ENCODE assay signal across 8 cellular contexts in the genomic region with DNA sequence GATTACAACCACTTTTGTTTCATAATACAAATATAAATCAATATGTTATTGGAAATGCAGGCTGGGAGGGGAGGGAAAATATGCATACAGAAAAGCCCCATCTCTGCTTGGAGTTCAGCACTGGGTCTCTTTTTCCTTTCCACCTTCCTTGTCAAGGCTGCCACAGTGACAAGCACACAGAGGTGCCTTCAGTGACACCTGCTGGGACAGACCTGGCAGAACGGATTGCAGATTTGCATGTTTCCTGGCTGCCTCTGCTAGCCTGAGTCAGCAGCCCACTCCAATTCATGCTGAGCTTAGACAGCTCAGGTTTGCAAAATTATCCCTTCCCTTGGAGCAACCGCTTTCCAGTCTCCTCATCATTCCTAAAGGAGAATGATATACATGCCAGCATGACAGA. TPM values are rescaled to one million over a fixed set of nuclear protein-coding genes. Genes with fewer than 3 reads are reported as not detected.
DNase-seq lines count a peak whose midpoint lies in the region; ATAC-seq and TF ChIP-seq lines count a peak whose summit lies in the region.
"Not testable (repeated sequence)": the region's sequence is repeated elsewhere in the genome, so short reads cannot be mapped to it uniquely, and the experiment has no call there.

No MANE protein-coding gene starts in this region.

- not testable (repeated sequence) for H3K27me3 ChIP-seq in foreskin keratinocyte

- not testable (repeated sequence) for H3K4me3 Mint-ChIP-seq in WTC11; progenitor cell of endocrine pancreas (ENCODE audit: low read depth)
- H3K4me3 Mint-ChIP-seq in activated naive CD4-positive, alpha-beta T cell treated with anti-CD3 and anti-CD28 coated beads for 36 hours, result peak overlapping the region; percentile 42

- not testable (repeated sequence) for H3K27ac ChIP-seq in foreskin keratinocyte

- H3K27me3 Mint-ChIP-seq in WTC11 (ENCODE audit: low read depth); activated naive CD4-positive, alpha-beta T cell treated with anti-CD3 and anti-CD28 coated beads for 36 hours (ENCODE audit: low read depth); progenitor cell of endocrine pancreas: not testable (repeated sequence)

- H3K36me3 Mint-ChIP-seq in WTC11; activated naive CD4-positive, alpha-beta T cell treated with anti-CD3 and anti-CD28 coated beads for 36 hours (ENCODE audit: low read depth); progenitor cell of endocrine pancreas (ENCODE audit: insufficient read depth): not testable (repeated sequence)

- H3K4me3 ChIP-seq in GM12865 (ENCODE audit: low read depth, low read length), result not testable (repeated sequence)

- not testable (repeated sequence) for TF ChIP-seq CTCF in GM12865 (IDR thresholded peaks at IDR 0.05; ENCODE audit: insufficient read depth, low read depth, low read length, missing control alignments); WTC11 (IDR thresholded peaks at IDR 0.05)
- TF ChIP-seq CTCF in foreskin keratinocyte (conservative IDR thresholded peaks at IDR 0.05) (peak; percentile 39), progenitor cell of endocrine pancreas (IDR thresholded peaks at IDR 0.05; ENCODE audit: unreplicated experiment) (peak; percentile 34)

- H3K27ac Mint-ChIP-seq in WTC11, result peak overlapping the region; percentile 93
- H3K27ac Mint-ChIP-seq in activated naive CD4-positive, alpha-beta T cell treated with anti-CD3 and anti-CD28 coated beads for 36 hours; progenitor cell of endocrine pancreas: not testable (repeated sequence)

- DNase-seq in Ammon's horn (ENCODE audit: low spot score) (peak; percentile 7), GM12865 (ENCODE audit: low read depth) (peak; percentile 32), MV-4-11 (lab: John Stamatoyannopoulos, UW) (peak; percentile 53), NCI-H82 (lab: John Stamatoyannopoulos, UW) (peak; percentile 4), WTC11 (ENCODE audit: low spot score) (peak; percentile 58), foreskin keratinocyte (peak in 1 of 2 donors; percentile 8)
- peak; percentile 75 for DNase-seq in activated naive CD4-positive, alpha-beta T cell treated with anti-CD3 and anti-CD28 coated beads for 36 hours
- DNase-seq in progenitor cell of endocrine pancreas (ENCODE audit: low spot score, unreplicated experiment), result not testable (repeated sequence)

- not testable (repeated sequence) for H3K9me3 Mint-ChIP-seq in WTC11; activated naive CD4-positive, alpha-beta T cell treated with anti-CD3 and anti-CD28 coated beads for 36 hours; progenitor cell of endocrine pancreas (ENCODE audit: low read depth)

- ATAC-seq in WTC11, foreskin keratinocyte: not testable (repeated sequence)

- not testable (repeated sequence) for H3K4me1 ChIP-seq in foreskin keratinocyte

- CTCF ChIA-PET in WTC11 (lab: Charles Lee), result interaction anchor here (1.4 kb wide), 1 partner anchor 376 kb away, joined by 5 read pairs; no protein-coding TSS in a partner anchor
- CTCF ChIA-PET in activated naive CD4-positive, alpha-beta T cell treated with anti-CD3 and anti-CD28 coated beads for 36 hours (lab: Charles Lee), result not testable (repeated sequence)

- intact Hi-C loops in activated naive CD4-positive, alpha-beta T cell treated with anti-CD3 and anti-CD28 coated beads for 36 hours (cut with micrococcal nuclease), result loop anchor here (5.0 kb wide), 1 partner anchor 601 kb away; no protein-coding TSS in a partner anchor

- H3K4me1 Mint-ChIP-seq in WTC11, result peaks cover 12% of the 10 kb centered on the region
- H3K4me1 Mint-ChIP-seq in activated naive CD4-positive, alpha-beta T cell treated with anti-CD3 and anti-CD28 coated beads for 36 hours (ENCODE audit: low read depth), result peaks cover 10% of the 10 kb centered on the region
- not testable (repeated sequence) for H3K4me1 Mint-ChIP-seq in progenitor cell of endocrine pancreas (ENCODE audit: low read depth)

- POLR2A ChIA-PET in WTC11 (lab: Charles Lee), result not testable (repeated sequence)

RNA-seq across cellular contexts. Expression of a gene that starts 15.8 kb away (rescaled TPM):
- total RNA-seq in WTC11 (2021), result 0.39 TPM in 1 of 3 replicates, not detected in the others
- total RNA-seq in activated naive CD4-positive, alpha-beta T cell treated with anti-CD3 and anti-CD28 coated beads for 36 hours, result under 1 TPM in 1 of 2 experiments, not detected in 1; 0.12 TPM
- total RNA-seq in foreskin keratinocyte, result not detected in 2 replicates
- polyA plus RNA-seq in foreskin keratinocyte, result not detected in 2 replicates
- 0.18 TPM in 1 of 2 replicates, not detected in the other for total RNA-seq in progenitor cell of endocrine pancreas
